Comparison of ENCODE assay signal across 21 cellular contexts in the genomic region with DNA sequence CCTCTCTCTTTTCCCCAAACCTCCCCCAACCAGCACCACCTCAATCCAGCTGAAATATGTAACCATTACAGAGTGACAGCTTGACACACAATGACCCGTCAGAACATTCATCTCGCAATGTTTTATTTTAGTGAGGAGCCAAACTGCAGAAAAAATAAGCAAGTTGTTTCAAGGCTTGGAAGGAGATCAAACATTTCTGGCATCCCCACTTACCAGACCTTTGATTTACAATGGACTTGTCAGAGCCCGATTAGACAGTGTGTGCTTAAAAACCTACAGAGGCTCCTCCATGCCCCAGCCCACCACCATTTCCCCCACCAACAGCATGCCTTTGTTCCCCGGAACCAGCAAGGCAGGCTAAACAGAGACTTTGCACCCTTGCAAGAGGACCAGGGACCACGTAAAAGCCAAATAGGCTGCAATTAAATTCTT.
DNase-seq lines count a peak whose midpoint lies in the region; ATAC-seq and TF ChIP-seq lines count a peak whose summit lies in the region.
"Had no signal": no experiment of that assay in that cellular context is flagged by ENCODE, and none has a peak within 500 bp of the region (broad histone marks: within the 10 kb centered on the region; RNA-seq: fewer than 3 reads in every experiment).

No MANE protein-coding gene starts in this region.

- TF ChIP-seq CTCF in left lung (IDR thresholded peaks at IDR 0.05) (no peak), tibial artery (IDR thresholded peaks at IDR 0.05) (no peak)

- H3K27me3 ChIP-seq in left lung (no peaks in the 10 kb centered on the region), tibial artery (no peaks in the 10 kb centered on the region)
- H3K27me3 ChIP-seq: cardiac muscle cell, upper lobe of left lung had no signal

- H3K4me1 ChIP-seq in left lung (peaks cover 0 to 8% of the 10 kb centered on the region in 2 donors), tibial artery (no peaks in the 10 kb centered on the region)

- H3K4me3 ChIP-seq in left lung = no peak overlapping the region
- H3K4me3 ChIP-seq in tibial artery = no peak overlapping the region
- H3K4me3 ChIP-seq: cardiac muscle cell, upper lobe of left lung had no signal

- intact Hi-C loops in left lung (cut with DNase I) = no loop called here
- intact Hi-C loops in tibial artery (cut with DNase I; ENCODE audit: low total_unique reads) = no loop called here

- H3K9me3 ChIP-seq in left lung = no peaks in the 10 kb centered on the region
- no peaks in the 10 kb centered on the region for H3K9me3 ChIP-seq in tibial artery
- H3K9me3 ChIP-seq: upper lobe of left lung had no signal

- DNase-seq in Daoy (ENCODE audit: low read depth) (peak; percentile 50), astrocyte of the hippocampus (ENCODE audit: low read depth, low spot score) (peak; percentile 74), left lung (no peak), renal cortical epithelial cell (ENCODE audit: low read depth) (peak; percentile 0), tibial artery (no peak), NCI-H146 (lab: John Stamatoyannopoulos, UW) (no peak)
- no peak for DNase-seq in activated CD4-positive, alpha-beta T cell treated with anti-CD3 and anti-CD28 coated beads for 4 hours
- DNase-seq: activated CD4-positive, alpha-beta T cell treated with anti-CD3 and anti-CD28 coated beads for 36 hours; activated naive CD4-positive, alpha-beta T cell treated with Interleukin-2 at 50 U/mL for 16 hours; activated T-cell treated with anti-CD3 and anti-CD28 coated beads, Interleukin-2, amount 50 U/mL, for 4 hours; DMS53; kidney; naive B cell; NCI-H1436; NCI-H2107; T-helper 2 cell; upper lobe of left lung had no signal

- no peak overlapping the region for H3K27ac ChIP-seq in left lung
- H3K27ac ChIP-seq in tibial artery = no peak overlapping the region
- H3K27ac ChIP-seq: cardiac muscle cell, upper lobe of left lung had no signal

- H3K36me3 ChIP-seq in left lung (no peaks in the 10 kb centered on the region), tibial artery (no peaks in the 10 kb centered on the region)
- H3K36me3 ChIP-seq: cardiac muscle cell, upper lobe of left lung had no signal

- ATAC-seq in left lung (peak; percentile 66), HG03469 (IDR thresholded peaks at IDR 0.05; ENCODE audit: unreplicated experiment) (no peak)
- ATAC-seq: activated CD4-positive, alpha-beta T cell treated with anti-CD3 and anti-CD28 coated beads for 36 hours; activated T-cell treated with anti-CD3 and anti-CD28 coated beads, Interleukin-2, amount 50 U/mL, for 4 hours; Panc1; SK-N-SH treated with all-trans-retinoic acid at 6 μM for 48 hours had no signal

Comparison
In these comparisons a context has a peak if more than half of its experiments do, and no peak if none do; other contexts are left out.
1. DNase-seq: peak in Daoy (single experiment), astrocyte of the hippocampus (single experiment) and renal cortical epithelial cell (single experiment); none in left lung (0 of 2), tibial artery (0 of 2), activated CD4-positive, alpha-beta T cell treated with anti-CD3 and anti-CD28 coated beads for 4 hours (0 of 2) and NCI-H146 (single experiment).